10 cellular contexts compared by ENCODE assay signal in genomic region chr18:56869189-56869777, GRCh38.
A peak's percentile ranks its signal among the peaks of the same experiment; 100 is the strongest.
DNase-seq lines count a peak whose midpoint lies in the region; ATAC-seq and TF ChIP-seq lines count a peak whose summit lies in the region.
"Had no signal": no experiment of that assay in that cellular context is flagged by ENCODE, and none has a peak within 500 bp of the region (broad histone marks: within the 10 kb centered on the region; RNA-seq: fewer than 3 reads in every experiment).

No MANE protein-coding gene starts in this region.

- no peak overlapping the region for H3K4me3 Mint-ChIP-seq in activated CD4-positive, alpha-beta T cell treated with anti-CD3 and anti-CD28 coated beads, Interleukin-2, amount 10 ng/mL, durations not matched to agents 7 days and 5 days
- H3K4me3 Mint-ChIP-seq: activated naive CD8-positive, alpha-beta T cell; CD8-positive, alpha-beta memory T cell had no signal

- TF ChIP-seq POLR2A in stomach (IDR thresholded peaks at IDR 0.05): no peak

- peak; percentile 25 for DNase-seq in activated CD4-positive, alpha-beta T cell treated with anti-CD3 and anti-CD28 coated beads, Interleukin-2, amount 10 ng/mL, durations not matched to agents 7 days and 5 days
- no peak for DNase-seq in activated CD4-positive, alpha-beta T cell treated with anti-CD3 and anti-CD28 coated beads for 1 hour
- peak; percentile 45 for DNase-seq in NCI-H2107 (lab: John Stamatoyannopoulos, UW)
- DNase-seq in WERI-Rb-1: peak; percentile 30
- DNase-seq in left ventricle myocardium inferior: no peak
- DNase-seq in stomach: no peak
- no peak for DNase-seq in activated CD4-positive, alpha-beta T cell treated with anti-CD3 and anti-CD28 coated beads, Interleukin-2, amount 50 U/mL, for 1 hour

- H3K27me3 Mint-ChIP-seq in activated CD4-positive, alpha-beta T cell treated with anti-CD3 and anti-CD28 coated beads, Interleukin-2, amount 10 ng/mL, durations not matched to agents 7 days and 5 days: no peaks in the 10 kb centered on the region
- H3K27me3 Mint-ChIP-seq: activated naive CD8-positive, alpha-beta T cell; CD8-positive, alpha-beta memory T cell had no signal

- H3K27ac ChIP-seq in WERI-Rb-1 (no peak overlapping the region), left ventricle myocardium inferior (replicated peaks) (no peak overlapping the region), stomach (no peak overlapping the region)

- H3K9me3 ChIP-seq in WERI-Rb-1 (ENCODE audit: severe bottlenecking): no peaks in the 10 kb centered on the region
- no peaks in the 10 kb centered on the region for H3K9me3 ChIP-seq in left ventricle myocardium inferior (replicated peaks)
- no peaks in the 10 kb centered on the region for H3K9me3 ChIP-seq in stomach

- TF ChIP-seq EP300 in stomach (IDR thresholded peaks at IDR 0.05): no peak

- H3K36me3 ChIP-seq in WERI-Rb-1 (no peaks in the 10 kb centered on the region), left ventricle myocardium inferior (no peaks in the 10 kb centered on the region), stomach (no peaks in the 10 kb centered on the region)

- no peaks in the 10 kb centered on the region for H3K36me3 Mint-ChIP-seq in activated CD4-positive, alpha-beta T cell treated with anti-CD3 and anti-CD28 coated beads, Interleukin-2, amount 10 ng/mL, durations not matched to agents 7 days and 5 days (ENCODE audit: low read depth)
- H3K36me3 Mint-ChIP-seq: activated naive CD8-positive, alpha-beta T cell; CD8-positive, alpha-beta memory T cell had no signal

- peaks cover 6% of the 10 kb centered on the region for H3K4me1 ChIP-seq in left ventricle myocardium inferior
- peaks cover 0 to 6% (median 0%) of the 10 kb centered on the region in 4 donors for H3K4me1 ChIP-seq in stomach

- H3K4me1 Mint-ChIP-seq in activated CD4-positive, alpha-beta T cell treated with anti-CD3 and anti-CD28 coated beads, Interleukin-2, amount 10 ng/mL, durations not matched to agents 7 days and 5 days: peaks cover 12% of the 10 kb centered on the region

- H3K4me3 ChIP-seq in WERI-Rb-1 (ENCODE audit: low read depth, low read length): no peak overlapping the region
- H3K4me3 ChIP-seq in left ventricle myocardium inferior: no peak overlapping the region
- no peak overlapping the region for H3K4me3 ChIP-seq in stomach

- H3K27me3 ChIP-seq in WERI-Rb-1 (ENCODE audit: insufficient read depth, low read depth, severe bottlenecking) (no peaks in the 10 kb centered on the region), left ventricle myocardium inferior (ENCODE audit: low read depth) (no peaks in the 10 kb centered on the region), stomach (no peaks in the 10 kb centered on the region)

- 18 to 41% (median 30%) methylated on average over 2 of the region's 2 CpGs for WGBS in stomach, 5 donors

- CTCF ChIA-PET in activated CD4-positive, alpha-beta T cell treated with anti-CD3 and anti-CD28 coated beads, Interleukin-2, amount 10 ng/mL, durations not matched to agents 7 days and 5 days (lab: Charles Lee): interaction anchor here (0.6 to 1.5 kb wide), 3 partner anchors 9 to 11 kb away, joined by 3 to 5 read pairs (median 3); no protein-coding TSS in a partner anchor

- intact Hi-C loops in left ventricle myocardium inferior (cut with micrococcal nuclease) (no loop called here), stomach (cut with DNase I; ENCODE audit: low total_unique reads) (no loop called here)

- ATAC-seq in HG02943 (IDR thresholded peaks at IDR 0.05; ENCODE audit: low read depth, unreplicated experiment): peak; percentile 59

- POLR2A ChIA-PET in activated CD4-positive, alpha-beta T cell treated with anti-CD3 and anti-CD28 coated beads, Interleukin-2, amount 10 ng/mL, durations not matched to agents 7 days and 5 days (lab: Charles Lee): no interaction called here

- H3K9me3 Mint-ChIP-seq in activated CD4-positive, alpha-beta T cell treated with anti-CD3 and anti-CD28 coated beads, Interleukin-2, amount 10 ng/mL, durations not matched to agents 7 days and 5 days: no peaks in the 10 kb centered on the region
- H3K9me3 Mint-ChIP-seq: CD8-positive, alpha-beta memory T cell had no signal

- no peak overlapping the region for H3K27ac Mint-ChIP-seq in activated CD4-positive, alpha-beta T cell treated with anti-CD3 and anti-CD28 coated beads, Interleukin-2, amount 10 ng/mL, durations not matched to agents 7 days and 5 days
- H3K27ac Mint-ChIP-seq: activated naive CD8-positive, alpha-beta T cell; CD8-positive, alpha-beta memory T cell had no signal

- peak; percentile 68 for TF ChIP-seq CTCF in WERI-Rb-1 (IDR thresholded peaks at IDR 0.05; ENCODE audit: low read depth, low read length)
- peak; percentile 81 for TF ChIP-seq CTCF in left ventricle myocardium inferior (IDR thresholded peaks at IDR 0.05; ENCODE audit: borderline replicate concordance)
- TF ChIP-seq CTCF in stomach (IDR thresholded peaks at IDR 0.05): peak in 5 of 7 experiments; percentile 47 to 72 (median 64)

Comparison
In these comparisons a context has a peak if more than half of its experiments do, and no peak if none do; other contexts are left out.
1. DNase-seq: peak in activated CD4-positive, alpha-beta T cell treated with anti-CD3 and anti-CD28 coated beads, Interleukin-2, amount 10 ng/mL, durations not matched to agents 7 days and 5 days (single experiment), NCI-H2107 (single experiment) and WERI-Rb-1 (single experiment); none in activated CD4-positive, alpha-beta T cell treated with anti-CD3 and anti-CD28 coated beads for 1 hour (single experiment), left ventricle myocardium inferior (single experiment), stomach (single experiment) and activated CD4-positive, alpha-beta T cell treated with anti-CD3 and anti-CD28 coated beads, Interleukin-2, amount 50 U/mL, for 1 hour (single experiment).
2. Peak in every context shown above with its lines, with median percentiles within 50 percentile points of each other: CTCF ChIP-seq.